In genomic region chr10:86711957-86712708, GRCh38 we compare ENCODE assay signal across 8 cellular contexts. TPM values are rescaled to one million over a fixed set of nuclear protein-coding genes. Genes with fewer than 3 reads are reported as not detected.
DNase-seq lines count a peak whose midpoint lies in the region; ATAC-seq, FAIRE-seq and TF ChIP-seq lines count a peak whose summit lies in the region.

No MANE protein-coding gene starts in this region.

- peak overlapping the region; percentile 96 to 100 for H3K27ac ChIP-seq in A549
- H3K27ac ChIP-seq in HCT116 (ENCODE audit: low read depth, low read length) = peak overlapping the region; percentile 98
- H3K27ac ChIP-seq in MM.1S (ENCODE audit: low read length) = peak overlapping the region; percentile 28; the same call in 1 of the 2 replicates
- peak overlapping the region; percentile 94 for H3K27ac ChIP-seq in left ventricle myocardium inferior (replicated peaks)
- peak overlapping the region; percentile 98 for H3K27ac ChIP-seq in psoas muscle

- no peaks in the 10 kb centered on the region for H3K27me3 Mint-ChIP-seq in activated T-helper 17 cell treated with anti-CD3 and anti-CD28 coated beads, Interleukin-2, amount 50 U/mL, for 72 hours

- peaks cover 11% of the 10 kb centered on the region; the same call in 2 of the 3 replicates for H3K4me1 ChIP-seq in A549
- H3K4me1 ChIP-seq in HCT116 (ENCODE audit: control insufficient read depth in 1 of 2, insufficient read depth in 2 of 2, low read length in 2 of 2) = peaks cover 8 to 19% of the 10 kb centered on the region in 2 experiments; a peak in 3 of 4 replicates
- H3K4me1 ChIP-seq in MM.1S (ENCODE audit: low read length) = peaks cover 9% of the 10 kb centered on the region; the same call in 1 of the 2 replicates
- H3K4me1 ChIP-seq in left ventricle myocardium inferior = peaks cover 76% of the 10 kb centered on the region
- H3K4me1 ChIP-seq in psoas muscle = peaks cover 50% of the 10 kb centered on the region

- ATAC-seq in A549 = peak; percentile 40 to 44; a peak in 5 of 6 replicates
- ATAC-seq in HCT116 = peak; percentile 30
- peak; percentile 14 for ATAC-seq in activated T-helper 17 cell treated with anti-CD3 and anti-CD28 coated beads, Interleukin-2, amount 50 U/mL, for 72 hours (replicated peaks)
- ATAC-seq in psoas muscle = peak in 3 of 4 donors; percentile 32 to 48 (median 47)

- 23% methylated on average over 32 of the region's 32 CpGs for WGBS in A549 (ENCODE audit: missing lambda C conversion rate)
- WGBS in psoas muscle, 3 donors = 10 to 18% (median 13%) methylated on average over 32 of the region's 32 CpGs

- no peak for TF ChIP-seq EP300 in A549 (IDR thresholded peaks at IDR 0.05)

- TF ChIP-seq RAD21 in A549 (conservative IDR thresholded peaks at IDR 0.05 in 1 of 2, IDR thresholded peaks at IDR 0.05 in 1 of 2) (no peak), HCT116 (IDR thresholded peaks at IDR 0.05; ENCODE audit: low read depth) (no peak)

- H3K27me3 ChIP-seq in GM06990 (replicated peaks; ENCODE audit: control insufficient read depth, insufficient read depth, low read length) (no peaks in the 10 kb centered on the region), HCT116 (ENCODE audit: insufficient read depth, low read length) (no peaks in the 10 kb centered on the region), MM.1S (replicated peaks; ENCODE audit: insufficient read depth, low read length) (no peaks in the 10 kb centered on the region), left ventricle myocardium inferior (ENCODE audit: low read depth) (peaks cover 25% of the 10 kb centered on the region), psoas muscle (ENCODE audit: insufficient read depth in 3 of 3, low read length in 2 of 3) (no peaks in the 10 kb centered on the region)

- peak; percentile 53 to 76 for DNase-seq in A549 (ENCODE audit: low read depth in 1 of 2, low spot score in 1 of 2)
- peak; percentile 78 for DNase-seq in GM06990 (ENCODE audit: extremely low read depth, insufficient read length)
- no peak for DNase-seq in HCT116 (ENCODE audit: low read depth, low spot score)
- peak; percentile 24 for DNase-seq in MM.1S
- no peak for DNase-seq in left ventricle myocardium inferior
- peak; percentile 47 to 86 for DNase-seq in psoas muscle
- no peak for DNase-seq in pons (ENCODE audit: low spot score)

- H3K4me3 Mint-ChIP-seq in activated T-helper 17 cell treated with anti-CD3 and anti-CD28 coated beads, Interleukin-2, amount 50 U/mL, for 72 hours = peak overlapping the region; percentile 82

- peak overlapping the region; percentile 88 for H3K27ac Mint-ChIP-seq in activated T-helper 17 cell treated with anti-CD3 and anti-CD28 coated beads, Interleukin-2, amount 50 U/mL, for 72 hours

- H3K9ac ChIP-seq in HCT116 (ENCODE audit: low read length) (peak overlapping the region; percentile 84), MM.1S (ENCODE audit: low read length) (peak overlapping the region; percentile 79)

- no peaks in the 10 kb centered on the region for H3K9me3 ChIP-seq in A549
- no peaks in the 10 kb centered on the region for H3K9me3 ChIP-seq in HCT116 (ENCODE audit: control insufficient read depth in 1 of 2, insufficient read depth in 1 of 2, low read depth in 1 of 2, low read length in 2 of 2)
- no peaks in the 10 kb centered on the region for H3K9me3 ChIP-seq in MM.1S (replicated peaks; ENCODE audit: insufficient read depth, low read length)
- no peaks in the 10 kb centered on the region for H3K9me3 ChIP-seq in left ventricle myocardium inferior (replicated peaks)
- H3K9me3 ChIP-seq in psoas muscle = no peaks in the 10 kb centered on the region

- RAD21 ChIA-PET in HCT116 (lab: Charles Lee; ENCODE audit: low non-redundant PET in 1 of 2, low total read pairs in 2 of 2, uncharacterized antibody in 2 of 2, unreplicated experiment in 2 of 2) = no interaction called here

- H3K79me2 ChIP-seq in HCT116 (ENCODE audit: insufficient read depth, low read length) (no peaks in the 10 kb centered on the region), MM.1S (ENCODE audit: low read length) (no peaks in the 10 kb centered on the region)

- TF ChIP-seq CTCF in A549 (IDR thresholded peaks at IDR 0.05) = peak; percentile 4; the same call in 1 of the 3 replicates
- no peak for TF ChIP-seq CTCF in GM06990 (IDR thresholded peaks at IDR 0.05; ENCODE audit: insufficient read depth, low read length, poor library complexity, severe bottlenecking)
- TF ChIP-seq CTCF in HCT116 (IDR thresholded peaks at IDR 0.05 in 2 of 3, conservative IDR thresholded peaks at IDR 0.05 in 1 of 3; ENCODE audit: borderline replicate concordance in 1 of 3, insufficient read depth in 1 of 3, low read depth in 2 of 3, low read length in 2 of 3) = no peak
- no peak for TF ChIP-seq CTCF in MM.1S (IDR thresholded peaks at IDR 0.05; ENCODE audit: low read length)
- TF ChIP-seq CTCF in left ventricle myocardium inferior (IDR thresholded peaks at IDR 0.05; ENCODE audit: borderline replicate concordance) = no peak
- TF ChIP-seq CTCF in psoas muscle (IDR thresholded peaks at IDR 0.05) = no peak

- H3K4me1 Mint-ChIP-seq in activated T-helper 17 cell treated with anti-CD3 and anti-CD28 coated beads, Interleukin-2, amount 50 U/mL, for 72 hours = no peaks in the 10 kb centered on the region

- no peaks in the 10 kb centered on the region for H3K36me3 Mint-ChIP-seq in activated T-helper 17 cell treated with anti-CD3 and anti-CD28 coated beads, Interleukin-2, amount 50 U/mL, for 72 hours (ENCODE audit: low read depth)

- intact Hi-C loops in HCT116 (cut with micrococcal nuclease) (loop anchor here (5.0 kb wide), 2 partner anchors 185 to 250 kb away; no protein-coding TSS in a partner anchor), left ventricle myocardium inferior (cut with micrococcal nuclease) (no loop called here), psoas muscle (cut with DNase I) (loop anchor here (1.0 to 5.0 kb wide), 3 partner anchors 45 to 189 kb away; partner anchors contain the start of gene BMPR1A (in 1 of the 2))

- TSS peak; percentile 90 for BruUV-seq in HCT116 (replicated peaks; lab: Mats Ljungman, UMichigan)

- H3K4me2 ChIP-seq in A549 (peak overlapping the region; percentile 80), HCT116 (ENCODE audit: low read length) (peak overlapping the region; percentile 99), MM.1S (ENCODE audit: low read depth, low read length) (peak overlapping the region; percentile 73)

- H3K9me2 ChIP-seq in HCT116 (ENCODE audit: insufficient read depth) (no peaks in the 10 kb centered on the region), MM.1S (replicated peaks; ENCODE audit: insufficient read depth, low read length) (no peaks in the 10 kb centered on the region)

- TF ChIP-seq POLR2A in A549 (IDR thresholded peaks at IDR 0.05; ENCODE audit: low read length) (peak; percentile 28), HCT116 (IDR thresholded peaks at IDR 0.05; ENCODE audit: borderline replicate concordance, extremely low read depth, insufficient read depth, insufficient read length) (no peak)

- no peaks in the 10 kb centered on the region for H3K9me3 Mint-ChIP-seq in activated T-helper 17 cell treated with anti-CD3 and anti-CD28 coated beads, Interleukin-2, amount 50 U/mL, for 72 hours

- peak overlapping the region; percentile 72 for H3K4me3 ChIP-seq in A549
- H3K4me3 ChIP-seq in GM06990 (replicated peaks; ENCODE audit: low read depth, low read length) = peak overlapping the region; percentile 69
- H3K4me3 ChIP-seq in HCT116 (replicated peaks in 1 of 2; ENCODE audit: low read depth in 1 of 2, low read length in 2 of 2) = peak overlapping the region; percentile 63 to 87
- H3K4me3 ChIP-seq in MM.1S (ENCODE audit: low read length) = peak overlapping the region; percentile 79
- H3K4me3 ChIP-seq in left ventricle myocardium inferior = peak overlapping the region; percentile 77
- peak overlapping the region; percentile 80 for H3K4me3 ChIP-seq in psoas muscle

- CTCF ChIA-PET in A549 (lab: Yijun Ruan, JAX) (interaction anchor here (0.6 to 3.6 kb wide), 13 partner anchors 9 to 295 kb away, joined by 3 to 10 read pairs (median 4); no protein-coding TSS in a partner anchor), HCT116 (lab: Charles Lee) (interaction anchor here (0.6 kb wide), 1 partner anchor 46 kb away, joined by 3 read pairs; no protein-coding TSS in a partner anchor)

- H2AFZ ChIP-seq in HCT116 (ENCODE audit: low read depth, low read length, poor library complexity, severe bottlenecking) (peak overlapping the region; percentile 77), MM.1S (ENCODE audit: low read length) (peak overlapping the region; percentile 99)

- H3K36me3 ChIP-seq in GM06990 (ENCODE audit: control insufficient read depth, insufficient read depth, low read length) = no peaks in the 10 kb centered on the region
- H3K36me3 ChIP-seq in HCT116 (ENCODE audit: control insufficient read depth in 1 of 2, insufficient read depth in 2 of 2, low read length in 2 of 2) = no peaks in the 10 kb centered on the region
- H3K36me3 ChIP-seq in MM.1S (replicated peaks; ENCODE audit: insufficient read depth, low read length) = no peaks in the 10 kb centered on the region
- peaks cover 12% of the 10 kb centered on the region for H3K36me3 ChIP-seq in left ventricle myocardium inferior
- H3K36me3 ChIP-seq in psoas muscle (ENCODE audit: insufficient read depth in 1 of 2, low read depth in 1 of 2) = peaks cover 0 to 60% of the 10 kb centered on the region in 2 donors

- POLR2A ChIA-PET in A549 (lab: Yijun Ruan, JAX) (interaction anchor here (0.6 to 2.1 kb wide), 6 partner anchors 10 to 187 kb away, joined by 3 to 25 read pairs (median 3); partner anchors contain the start of gene BMPR1A), HCT116 (lab: Charles Lee) (interaction anchor here (0.7 kb wide), 1 partner anchor 139 kb away, joined by 3 read pairs; no protein-coding TSS in a partner anchor)

- H4K20me1 ChIP-seq in HCT116 (ENCODE audit: insufficient read depth) = no peaks in the 10 kb centered on the region
- H4K20me1 ChIP-seq in MM.1S (ENCODE audit: insufficient read depth, low read length) = no peaks in the 10 kb centered on the region

- FAIRE-seq in A549 (lab: Jason Lieb, UNC) = no peak

- H3F3A ChIP-seq in MM.1S (ENCODE audit: insufficient read depth, low read length) = peaks cover 4% of the 10 kb centered on the region; the same call in 1 of the 2 replicates

RNA-seq across cellular contexts. Expression of gene LDB3, which starts 43.8 kb away (rescaled TPM):
- 0.08 and 0.13 TPM in 2 replicates for polyA plus RNA-seq in A549 (2011; rRNA removed)
- 0.01 and 0.16 TPM in 2 replicates for polyA plus RNA-seq in A549 (2012; cell fraction: cytosol; rRNA removed)
- 0.10 and 0.16 TPM in 2 replicates for polyA plus RNA-seq in A549 (2012; cell fraction: nucleus; rRNA removed)
- 0.08 to 0.15 TPM (median 0.13 TPM) in 3 replicates for polyA plus RNA-seq in A549 (2017; fragmentation: RNase III; extraction: RNeasy Plus Mini Kit Qiagen cat#74134 plus additional on column Dnase treatment)
- 0.15 TPM in 1 of 2 replicates, not detected in the other for polyA minus RNA-seq in A549 (2011; rRNA and poly(A)+ RNA removed)
- 0.20 TPM for total RNA-seq in HCT116 (2021; ENCODE audit: unreplicated experiment)
- polyA plus RNA-seq in HCT116 (2012) = 0.08 and 0.30 TPM in 2 replicates
- total RNA-seq in activated T-helper 17 cell treated with anti-CD3 and anti-CD28 coated beads, Interleukin-2, amount 50 U/mL, for 72 hours = under 1 TPM in 1 of 2 donors, not detected in 1; 0.11 TPM
- 1,542 TPM for total RNA-seq in left ventricle myocardium inferior
- total RNA-seq in psoas muscle = 1,000 to 10,000 TPM in 1 of 4 donors, 100 to 1,000 TPM in 3; 615 to 2,187 (median 685) TPM
- 100 to 1,000 TPM; 108 to 518 (median 274) TPM for polyA plus RNA-seq in psoas muscle

RNA-seq across cellular contexts. Expression of gene BMPR1A, which starts 44.3 kb away (rescaled TPM):
- 34.6 and 39.0 TPM in 2 replicates for polyA plus RNA-seq in A549 (2011; rRNA removed)
- 8.9 and 11.2 TPM in 2 replicates for polyA plus RNA-seq in A549 (2012; cell fraction: cytosol; rRNA removed)
- polyA plus RNA-seq in A549 (2012; cell fraction: nucleus; rRNA removed) = 4.1 and 5.3 TPM in 2 replicates
- polyA plus RNA-seq in A549 (2017; fragmentation: RNase III; extraction: RNeasy Plus Mini Kit Qiagen cat#74134 plus additional on column Dnase treatment) = 24.4 to 25.5 TPM (median 25.5 TPM) in 3 replicates
- 34.9 and 38.9 TPM in 2 replicates for polyA minus RNA-seq in A549 (2011; rRNA and poly(A)+ RNA removed)
- 42.6 TPM for total RNA-seq in HCT116 (2021; ENCODE audit: unreplicated experiment)
- 10.5 and 13.5 TPM in 2 replicates for polyA plus RNA-seq in HCT116 (2012)
- 10 to 100 TPM; 11.1 to 14.4 TPM for total RNA-seq in activated T-helper 17 cell treated with anti-CD3 and anti-CD28 coated beads, Interleukin-2, amount 50 U/mL, for 72 hours
- total RNA-seq in left ventricle myocardium inferior = 43.8 TPM
- 10 to 100 TPM; 12.0 to 30.0 (median 26.2) TPM for total RNA-seq in psoas muscle
- 10 to 100 TPM in 1 of 3 donors, 1 to 10 TPM in 2; 4.6 to 22.7 (median 6.0) TPM for polyA plus RNA-seq in psoas muscle

RNA-seq across cellular contexts. Expression of gene OPN4, which starts 57.8 kb away (rescaled TPM):
- polyA plus RNA-seq in A549 (2011; rRNA removed) = not detected in 2 replicates
- not detected in 2 replicates for polyA plus RNA-seq in A549 (2012; cell fraction: cytosol; rRNA removed)
- not detected in 2 replicates for polyA plus RNA-seq in A549 (2012; cell fraction: nucleus; rRNA removed)
- not detected in 3 replicates for polyA plus RNA-seq in A549 (2017; fragmentation: RNase III; extraction: RNeasy Plus Mini Kit Qiagen cat#74134 plus additional on column Dnase treatment)
- polyA minus RNA-seq in A549 (2011; rRNA and poly(A)+ RNA removed) = not detected in 2 replicates
- total RNA-seq in HCT116 (2021; ENCODE audit: unreplicated experiment) = not detected
- polyA plus RNA-seq in HCT116 (2012) = not detected in 2 replicates
- total RNA-seq in activated T-helper 17 cell treated with anti-CD3 and anti-CD28 coated beads, Interleukin-2, amount 50 U/mL, for 72 hours = not detected
- total RNA-seq in left ventricle myocardium inferior = 0.25 TPM
- total RNA-seq in psoas muscle = under 1 TPM; 0.12 to 0.49 (median 0.32) TPM
- under 1 TPM; 0.14 to 0.23 (median 0.23) TPM for polyA plus RNA-seq in psoas muscle

Comparison
In these comparisons a context has a peak if more than half of its experiments do, and no peak if none do; other contexts are left out.
1. DNase-seq: peak in A549 (2 of 2), GM06990 (single experiment), MM.1S (single experiment) and psoas muscle (2 of 2); none in HCT116 (single experiment), left ventricle myocardium inferior (single experiment) and pons (single experiment).
2. H3K27ac ChIP-seq: peak in every context shown above with its lines; median percentile 98 in A549; 98 in HCT116; 98 in psoas muscle; 94 in left ventricle myocardium inferior; 28 in MM.1S.
3. RNA of gene LDB3, which starts 43.8 kb away (total RNA-seq): 1,542 TPM in left ventricle myocardium inferior (single experiment) and 615 to 2,187 TPM in psoas muscle; 0.20 TPM in HCT116 (single experiment) and 0.11 TPM in activated T-helper 17 cell treated with anti-CD3 and anti-CD28 coated beads, Interleukin-2, amount 50 U/mL, for 72 hours; every median in the first group is over 100 times any median in the second.
4. Of the 6 proteins assayed by ChIP-seq in both A549 and HCT116: peak only in A549: CTCF and POLR2A; only in HCT116: none; in both: none; in neither: 4.
5. Peak in every context shown above with its lines, with median percentiles within 50 percentile points of each other: ATAC-seq, H3K4me2 ChIP-seq and H3K4me3 ChIP-seq.